Comparison of ENCODE assay signal across 14 cellular contexts in genomic region chr16:80518436-80518835, GRCh38. TPM values are rescaled to one million over a fixed set of nuclear protein-coding genes. Genes with fewer than 3 reads are reported as not detected.
DNase-seq lines count a peak whose midpoint lies in the region; ATAC-seq and TF ChIP-seq lines count a peak whose summit lies in the region.
"Had no signal": no experiment of that assay in that cellular context is flagged by ENCODE, and none has a peak within 500 bp of the region (broad histone marks: within the 10 kb centered on the region; RNA-seq: fewer than 3 reads in every experiment).

No MANE protein-coding gene starts in this region.

- H3K4me3 Mint-ChIP-seq in T-helper 2 cell treated with Interferon-gamma antibody and Interleukin-4, amounts not matched to agents 5 μg/mL and 100 μg/mL, for 36 hours = no peak overlapping the region
- H3K4me3 Mint-ChIP-seq: nephron; stimulated activated naive CD8-positive, alpha-beta T cell treated with anti-CD3 and anti-CD28 coated beads, Interleukin-15, Interleukin-2, amounts not matched to agents 100 ng/mL and 50 ng/mL, for 24 hours had no signal

- H3K27ac Mint-ChIP-seq in T-helper 2 cell treated with Interferon-gamma antibody and Interleukin-4, amounts not matched to agents 5 μg/mL and 100 μg/mL, for 36 hours = no peak overlapping the region
- H3K27ac Mint-ChIP-seq: stimulated activated naive CD8-positive, alpha-beta T cell treated with anti-CD3 and anti-CD28 coated beads, Interleukin-15, Interleukin-2, amounts not matched to agents 100 ng/mL and 50 ng/mL, for 24 hours had no signal

- H3K4me2 ChIP-seq in BLaER1 treated with 17β-estradiol and CSF1 and Interleukin-3, amounts not matched to agents 10 nM and 100 nM = peak overlapping the region; percentile 42 to 78 (median 64)

- no peak overlapping the region for H3K4me3 ChIP-seq in BLaER1 treated with 17β-estradiol and CSF1 and Interleukin-3, amounts not matched to agents 10 nM and 100 nM
- no peak overlapping the region for H3K4me3 ChIP-seq in epithelial cell of esophagus (ENCODE audit: low read length)
- no peak overlapping the region for H3K4me3 ChIP-seq in sigmoid colon

- no peak for TF ChIP-seq POLR2A in sigmoid colon (IDR thresholded peaks at IDR 0.05)

- no peaks in the 10 kb centered on the region for H4K20me1 ChIP-seq in BLaER1 treated with 17β-estradiol and CSF1 and Interleukin-3, amounts not matched to agents 10 nM and 100 nM

- H3K36me3 ChIP-seq in BLaER1 treated with 17β-estradiol and CSF1 and Interleukin-3, amounts not matched to agents 10 nM and 100 nM = no peaks in the 10 kb centered on the region
- no peaks in the 10 kb centered on the region for H3K36me3 ChIP-seq in sigmoid colon
- H3K36me3 ChIP-seq: spleen, WERI-Rb-1 had no signal

- H3K27me3 Mint-ChIP-seq in T-helper 2 cell treated with Interferon-gamma antibody and Interleukin-4, amounts not matched to agents 5 μg/mL and 100 μg/mL, for 36 hours (ENCODE audit: low read depth) = peaks cover 32% of the 10 kb centered on the region
- H3K27me3 Mint-ChIP-seq: stimulated activated naive CD8-positive, alpha-beta T cell treated with anti-CD3 and anti-CD28 coated beads, Interleukin-15, Interleukin-2, amounts not matched to agents 100 ng/mL and 50 ng/mL, for 24 hours had no signal

- H3K27me3 ChIP-seq in BLaER1 treated with 17β-estradiol and CSF1 and Interleukin-3, amounts not matched to agents 10 nM and 100 nM = no peaks in the 10 kb centered on the region
- H3K27me3 ChIP-seq in sigmoid colon = peaks cover 0 to 9% (median 0%) of the 10 kb centered on the region in 3 donors
- H3K27me3 ChIP-seq: spleen had no signal

- TF ChIP-seq EP300 in sigmoid colon (IDR thresholded peaks at IDR 0.05) = no peak

- peaks cover 12 to 40% (median 27%) of the 10 kb centered on the region in 10 experiments; a peak in 19 of 20 replicates for H3K4me1 ChIP-seq in BLaER1 treated with 17β-estradiol and CSF1 and Interleukin-3, amounts not matched to agents 10 nM and 100 nM
- H3K4me1 ChIP-seq in sigmoid colon = no peaks in the 10 kb centered on the region

- no peak overlapping the region for H3K9ac ChIP-seq in BLaER1 treated with 17β-estradiol and CSF1 and Interleukin-3, amounts not matched to agents 10 nM and 100 nM

- H3K27ac ChIP-seq in BLaER1 treated with 17β-estradiol and CSF1 and Interleukin-3, amounts not matched to agents 10 nM and 100 nM = no peak overlapping the region
- no peak overlapping the region for H3K27ac ChIP-seq in sigmoid colon
- H3K27ac ChIP-seq: spleen, WERI-Rb-1 had no signal

- H3K9me3 Mint-ChIP-seq in T-helper 2 cell treated with Interferon-gamma antibody and Interleukin-4, amounts not matched to agents 5 μg/mL and 100 μg/mL, for 36 hours = no peaks in the 10 kb centered on the region
- H3K9me3 Mint-ChIP-seq: nephron; stimulated activated naive CD8-positive, alpha-beta T cell treated with anti-CD3 and anti-CD28 coated beads, Interleukin-15, Interleukin-2, amounts not matched to agents 100 ng/mL and 50 ng/mL, for 24 hours had no signal

- ATAC-seq in GM18867 (IDR thresholded peaks at IDR 0.05; ENCODE audit: unreplicated experiment) (peak; percentile 95), HG03097 (IDR thresholded peaks at IDR 0.05; ENCODE audit: low FRiP score, unreplicated experiment) (no peak)

- DNase-seq in T-helper 2 cell treated with Interferon-gamma antibody and Interleukin-4, amounts not matched to agents 5 μg/mL and 100 μg/mL, for 36 hours (ENCODE audit: low spot score) = peak; percentile 8
- peak; percentile 45 for DNase-seq in epithelial cell of esophagus (ENCODE audit: low read depth)
- DNase-seq in retina = no peak
- DNase-seq in cardiac septum (ENCODE audit: low spot score) = no peak
- no peak for DNase-seq in sigmoid colon
- DNase-seq: NCI-H2081, spleen, WERI-Rb-1 had no signal

- intact Hi-C loops in cardiac septum (cut with DNase I) (no loop called here), sigmoid colon (cut with DNase I) (no loop called here)

- peaks cover 12% of the 10 kb centered on the region for H3K4me1 Mint-ChIP-seq in T-helper 2 cell treated with Interferon-gamma antibody and Interleukin-4, amounts not matched to agents 5 μg/mL and 100 μg/mL, for 36 hours (ENCODE audit: low read depth)

- TF ChIP-seq CTCF in epithelial cell of esophagus (IDR thresholded peaks at IDR 0.05; ENCODE audit: insufficient read depth, low read depth, low read length, missing control alignments) = no peak
- no peak for TF ChIP-seq CTCF in sigmoid colon (IDR thresholded peaks at IDR 0.05)

- no peaks in the 10 kb centered on the region for H3K36me3 Mint-ChIP-seq in T-helper 2 cell treated with Interferon-gamma antibody and Interleukin-4, amounts not matched to agents 5 μg/mL and 100 μg/mL, for 36 hours (ENCODE audit: low read depth)

- 37 to 44% methylated on average over 7 of the region's 7 CpGs for WGBS in sigmoid colon, 2 donors

- H3K9me3 ChIP-seq in BLaER1 treated with 17β-estradiol and CSF1 and Interleukin-3, amounts not matched to agents 10 nM and 100 nM (replicated peaks in 1 of 11) = peaks cover 0 to 6% (median 0%) of the 10 kb centered on the region in 11 experiments; a peak in 1 of 22 replicates
- H3K9me3 ChIP-seq in sigmoid colon = no peaks in the 10 kb centered on the region
- H3K9me3 ChIP-seq: spleen had no signal

RNA-seq across cellular contexts. Expression of gene DYNLRB2, which starts 22.4 kb away (rescaled TPM):
- total RNA-seq in cardiac septum = not detected
- total RNA-seq in sigmoid colon = 1 to 10 TPM in 2 of 4 donors, not detected in 2; 1.9 to 3.3 TPM
- polyA plus RNA-seq in sigmoid colon = 1 to 10 TPM in 1 of 3 donors, under 1 TPM in 1, not detected in 1; 0.63 to 3.0 TPM
- total RNA-seq: epithelial cell of proximal tubule had no signal

Comparison
In these comparisons a context has a peak if more than half of its experiments do, and no peak if none do; other contexts are left out.
1. DNase-seq: peak in T-helper 2 cell treated with Interferon-gamma antibody and Interleukin-4, amounts not matched to agents 5 μg/mL and 100 μg/mL, for 36 hours (single experiment) and epithelial cell of esophagus (single experiment); none in retina (single experiment), cardiac septum (single experiment) and sigmoid colon (single experiment).